ENCODE assay signal across 15 cellular contexts in the genomic region with DNA sequence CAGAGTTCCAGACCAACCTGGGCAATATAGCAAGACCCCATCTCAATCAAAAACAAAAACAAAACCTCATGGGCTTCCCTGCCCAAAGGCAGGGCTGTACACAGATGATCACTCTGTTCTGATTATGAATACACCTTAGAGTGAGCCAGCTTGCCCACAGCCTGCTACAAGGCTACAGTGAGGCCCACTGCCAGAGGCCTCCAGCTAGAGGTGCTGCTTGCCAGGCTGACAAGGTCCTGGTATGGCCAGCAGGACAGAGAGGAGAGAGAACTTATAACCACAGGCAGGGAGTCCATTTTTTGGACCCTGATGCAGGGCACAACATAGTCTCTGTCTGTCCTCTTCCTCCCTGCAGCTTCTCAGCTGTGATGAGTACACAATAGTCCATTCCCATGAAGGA. TPM values are rescaled to one million over a fixed set of nuclear protein-coding genes. Genes with fewer than 3 reads are reported as not detected.
DNase-seq lines count a peak whose midpoint lies in the region; ATAC-seq and TF ChIP-seq lines count a peak whose summit lies in the region.
"Had no signal": no experiment of that assay in that cellular context is flagged by ENCODE, and none has a peak within 500 bp of the region (broad histone marks: within the 10 kb centered on the region; RNA-seq: fewer than 3 reads in every experiment).

No MANE protein-coding gene starts in this region.

- no peak overlapping the region for H3K4me3 Mint-ChIP-seq in activated T-cell treated with anti-CD3 and anti-CD28 coated beads, Interleukin-2, amount 50 U/mL, for 24 hours
- H3K4me3 Mint-ChIP-seq in CD4-positive, alpha-beta memory T cell = no peak overlapping the region
- no peak overlapping the region for H3K4me3 Mint-ChIP-seq in central memory CD8-positive, alpha-beta T cell

- no peak overlapping the region for H3K4ac ChIP-seq in trophoblast cell (ENCODE audit: low read depth, low read length)

- POLR2A ChIA-PET in CD4-positive, alpha-beta memory T cell (lab: Charles Lee; ENCODE audit: partially characterized antibody) = no interaction called here

- CTCF ChIA-PET in CD4-positive, alpha-beta memory T cell (lab: Charles Lee; ENCODE audit: partially characterized antibody) = no interaction called here

- no peak overlapping the region for H4K91ac ChIP-seq in trophoblast cell (ENCODE audit: low read depth, low read length)

- H3K4me1 ChIP-seq in CD4-positive, alpha-beta memory T cell (ENCODE audit: insufficient read depth, low read length) = peaks cover 40% of the 10 kb centered on the region
- H3K4me1 ChIP-seq in trophoblast cell (ENCODE audit: control insufficient read depth in 1 of 2, insufficient read depth in 2 of 2, low read length in 2 of 2) (no peaks in the 10 kb centered on the region), Peyer's patch (no peaks in the 10 kb centered on the region)

- no peak for ATAC-seq in central memory CD8-positive, alpha-beta T cell (replicated peaks; ENCODE audit: extremely low read depth, poor library complexity, severe bottlenecking)

- peaks cover 41% of the 10 kb centered on the region for H3K4me1 Mint-ChIP-seq in activated T-cell treated with anti-CD3 and anti-CD28 coated beads, Interleukin-2, amount 50 U/mL, for 24 hours (ENCODE audit: low read depth)
- peaks cover 31 to 44% (median 37%) of the 10 kb centered on the region in 4 donors for H3K4me1 Mint-ChIP-seq in CD4-positive, alpha-beta memory T cell
- H3K4me1 Mint-ChIP-seq in central memory CD8-positive, alpha-beta T cell = peaks cover 43% of the 10 kb centered on the region

- H3K4me3 ChIP-seq in CD4-positive, alpha-beta memory T cell (ENCODE audit: low read length in 2 of 2) = no peak overlapping the region
- H3K4me3 ChIP-seq in trophoblast cell (ENCODE audit: low read depth, low read length) (no peak overlapping the region), Peyer's patch (no peak overlapping the region)

- peaks cover 94% of the 10 kb centered on the region for H3K36me3 Mint-ChIP-seq in activated T-cell treated with anti-CD3 and anti-CD28 coated beads, Interleukin-2, amount 50 U/mL, for 24 hours (ENCODE audit: low read depth)
- H3K36me3 Mint-ChIP-seq in CD4-positive, alpha-beta memory T cell = peaks cover 48 to 74% of the 10 kb centered on the region in 2 donors
- H3K36me3 Mint-ChIP-seq in central memory CD8-positive, alpha-beta T cell (ENCODE audit: insufficient read depth) = peaks cover 47% of the 10 kb centered on the region

- H3K36me3 ChIP-seq in CD4-positive, alpha-beta memory T cell (ENCODE audit: insufficient read depth, low read length) = peaks cover 30% of the 10 kb centered on the region
- H3K36me3 ChIP-seq in trophoblast cell (ENCODE audit: control insufficient read depth in 1 of 2, insufficient read depth in 2 of 2, low read length in 2 of 2) = peaks cover 34 to 56% of the 10 kb centered on the region in 2 experiments
- H3K36me3 ChIP-seq in Peyer's patch = peaks cover 0 to 94% (median 0%) of the 10 kb centered on the region in 3 donors

- H3K27ac ChIP-seq in CD4-positive, alpha-beta memory T cell (ENCODE audit: low read depth, low read length) = no peak overlapping the region
- H3K27ac ChIP-seq in trophoblast cell (ENCODE audit: low read depth, low read length) = no peak overlapping the region
- no peak overlapping the region for H3K27ac ChIP-seq in Peyer's patch
- H3K27ac ChIP-seq: C4-2B had no signal

- H3K27me3 Mint-ChIP-seq in activated T-cell treated with anti-CD3 and anti-CD28 coated beads, Interleukin-2, amount 50 U/mL, for 24 hours = no peaks in the 10 kb centered on the region
- H3K27me3 Mint-ChIP-seq in CD4-positive, alpha-beta memory T cell = no peaks in the 10 kb centered on the region
- H3K27me3 Mint-ChIP-seq in central memory CD8-positive, alpha-beta T cell = no peaks in the 10 kb centered on the region

- no peaks in the 10 kb centered on the region for H3K9me3 Mint-ChIP-seq in activated T-cell treated with anti-CD3 and anti-CD28 coated beads, Interleukin-2, amount 50 U/mL, for 24 hours
- H3K9me3 Mint-ChIP-seq in CD4-positive, alpha-beta memory T cell = no peaks in the 10 kb centered on the region
- no peaks in the 10 kb centered on the region for H3K9me3 Mint-ChIP-seq in central memory CD8-positive, alpha-beta T cell

- peak overlapping the region; percentile 69 for H3K27ac Mint-ChIP-seq in activated T-cell treated with anti-CD3 and anti-CD28 coated beads, Interleukin-2, amount 50 U/mL, for 24 hours
- peak overlapping the region in 4 of 7 donors; percentile 9 to 75 (median 66) for H3K27ac Mint-ChIP-seq in CD4-positive, alpha-beta memory T cell
- H3K27ac Mint-ChIP-seq in central memory CD8-positive, alpha-beta T cell (ENCODE audit: low read depth) = peak overlapping the region; percentile 38

- H3K23ac ChIP-seq in trophoblast cell (ENCODE audit: low read length) = no peak overlapping the region

- no peak overlapping the region for H3K14ac ChIP-seq in trophoblast cell (ENCODE audit: low read length)

- TF ChIP-seq POLR2A in Peyer's patch (IDR thresholded peaks at IDR 0.05) = no peak

- no peak overlapping the region for H2AK5ac ChIP-seq in trophoblast cell (ENCODE audit: low read length)

- H3K9ac ChIP-seq in trophoblast cell (ENCODE audit: low read length) = peak overlapping the region; percentile 31

- no peaks in the 10 kb centered on the region for H3K9me3 ChIP-seq in CD4-positive, alpha-beta memory T cell (ENCODE audit: control insufficient read depth in 1 of 2, low read length in 2 of 2)
- H3K9me3 ChIP-seq in trophoblast cell (ENCODE audit: insufficient read depth, low read depth, low read length) (no peaks in the 10 kb centered on the region), Peyer's patch (no peaks in the 10 kb centered on the region)

- DNase-seq in activated T-cell treated with anti-CD3 and anti-CD28 coated beads, Interleukin-2, amount 50 U/mL, for 24 hours = no peak
- no peak for DNase-seq in activated T-cell treated with anti-CD3 and anti-CD28 coated beads, Interleukin-2, amount 50 U/mL, for 1 hour
- no peak for DNase-seq in CD4-positive, alpha-beta memory T cell
- no peak for DNase-seq in central memory CD8-positive, alpha-beta T cell (ENCODE audit: low spot score in 2 of 2)
- no peak for DNase-seq in trophoblast cell
- DNase-seq in NCI-H1092 treated with DMSO at 0.1 percent for 48 hours (lab: John Stamatoyannopoulos, UW) = no peak
- DNase-seq in GM10266 (ENCODE audit: extremely low spot score) = no peak
- no peak for DNase-seq in Peyer's patch
- DNase-seq: DMS53, H7, KG1, NCI-H1048, NCI-H1694 treated with DMSO at 0.1 percent for 48 hours had no signal

- H2BK12ac ChIP-seq in trophoblast cell (ENCODE audit: low read length) = no peak overlapping the region

- intact Hi-C loops in CD4-positive, alpha-beta memory T cell (cut with micrococcal nuclease) = no loop called here

- no peak overlapping the region for H4K8ac ChIP-seq in trophoblast cell (ENCODE audit: low read depth, low read length)

- no peak overlapping the region for H2BK120ac ChIP-seq in trophoblast cell (ENCODE audit: insufficient read depth, low read length, poor library complexity)

- no peaks in the 10 kb centered on the region for H3K79me1 ChIP-seq in trophoblast cell (ENCODE audit: low read length)

- no peaks in the 10 kb centered on the region for H3K79me2 ChIP-seq in trophoblast cell (ENCODE audit: control insufficient read depth, insufficient read depth, low read length, poor library complexity)

- no peak overlapping the region for H3K4me2 ChIP-seq in trophoblast cell (ENCODE audit: low read length)

- no peak overlapping the region for H4K12ac ChIP-seq in trophoblast cell (ENCODE audit: low read depth, low read length)

- TF ChIP-seq CTCF in GM10266 (IDR thresholded peaks at IDR 0.05; ENCODE audit: control insufficient read depth, insufficient read depth, low read depth, missing control alignments) (no peak), Peyer's patch (IDR thresholded peaks at IDR 0.05) (no peak)

- no peak overlapping the region for H2BK5ac ChIP-seq in trophoblast cell (ENCODE audit: low read depth, low read length, poor library complexity)

- H2AFZ ChIP-seq in trophoblast cell (ENCODE audit: insufficient read depth, low read length, poor library complexity) = no peak overlapping the region

- H3K18ac ChIP-seq in trophoblast cell (ENCODE audit: low read length) = no peak overlapping the region

- no peaks in the 10 kb centered on the region for H3K27me3 ChIP-seq in CD4-positive, alpha-beta memory T cell (ENCODE audit: insufficient read depth, low read length)
- H3K27me3 ChIP-seq in trophoblast cell (ENCODE audit: insufficient read depth, low read length) (no peaks in the 10 kb centered on the region), Peyer's patch (no peaks in the 10 kb centered on the region)

RNA-seq across cellular contexts. Expression of a gene that starts 41.5 kb away (rescaled TPM):
- total RNA-seq in CD4-positive, alpha-beta memory T cell = 10 to 100 TPM; 63.3 to 69.7 TPM
- 10 to 100 TPM; 13.3 to 17.0 TPM for polyA plus RNA-seq in CD4-positive, alpha-beta memory T cell
- 15.2 TPM in 2 replicates for polyA plus RNA-seq in trophoblast cell (2013)
- 10 to 100 TPM; 31.5 to 69.2 (median 59.6) TPM for total RNA-seq in Peyer's patch

RNA-seq across cellular contexts. Expression of a gene that starts 46.0 kb away (rescaled TPM):
- not detected for total RNA-seq in CD4-positive, alpha-beta memory T cell
- not detected for polyA plus RNA-seq in CD4-positive, alpha-beta memory T cell
- 0.10 and 0.11 TPM in 2 replicates for polyA plus RNA-seq in trophoblast cell (2013)
- not detected for total RNA-seq in Peyer's patch
- total RNA-seq: NCI-H460 had no signal
